8 cellular contexts compared by ENCODE assay signal in genomic region chr11:117226388-117227385, GRCh38. TPM values are rescaled to one million over a fixed set of nuclear protein-coding genes. Genes with fewer than 3 reads are reported as not detected.
A peak's percentile ranks its signal among the peaks of the same experiment; 100 is the strongest.
DNase-seq lines count a peak whose midpoint lies in the region; ATAC-seq and TF ChIP-seq lines count a peak whose summit lies in the region.

No MANE protein-coding gene starts in this region.

- DNase-seq in BE2C, result peak; percentile 61
- peak; percentile 85 for DNase-seq in OCI-LY7 (ENCODE audit: low spot score)
- DNase-seq in activated naive CD4-positive, alpha-beta T cell treated with anti-CD3 and anti-CD28 coated beads, Interleukin-2, amount 50 U/mL, for 72 hours (ENCODE audit: low spot score in 2 of 2), result peak in 1 of 2 donors; percentile 36
- peak; percentile 76 for DNase-seq in glomerular visceral epithelial cell (ENCODE audit: extremely low spot score)

- H3K36me3 ChIP-seq in BE2C (peaks cover 56% of the 10 kb centered on the region), OCI-LY7 (ENCODE audit: insufficient read depth, low read length) (peaks cover 74% of the 10 kb centered on the region), parathyroid adenoma (ENCODE audit: control insufficient read depth, insufficient read depth, low read length) (no peaks in the 10 kb centered on the region)

- H2AFZ ChIP-seq in OCI-LY7 (ENCODE audit: low read length) (no peak overlapping the region), parathyroid adenoma (no peak overlapping the region)

- POLR2A ChIA-PET in OCI-LY7 (lab: Charles Lee), result interaction anchor here (0.6 to 1.1 kb wide), 2 partner anchors 44 to 46 kb away, joined by 4 to 5 read pairs; no protein-coding TSS in a partner anchor

- intact Hi-C loops in OCI-LY7 (cut with micrococcal nuclease; ENCODE audit: unreplicated experiment), result loop anchor here (1.0 kb wide), 2 partner anchors 45 to 120 kb away; no protein-coding TSS in a partner anchor

- H3K9me2 ChIP-seq in OCI-LY7 (ENCODE audit: insufficient read depth, low read length), result no peaks in the 10 kb centered on the region

- H3K9me3 Mint-ChIP-seq in activated naive CD4-positive, alpha-beta T cell treated with anti-CD3 and anti-CD28 coated beads, Interleukin-2, amount 50 U/mL, for 72 hours, result no peaks in the 10 kb centered on the region

- H3K9me3 ChIP-seq in BE2C, result no peaks in the 10 kb centered on the region
- no peaks in the 10 kb centered on the region for H3K9me3 ChIP-seq in OCI-LY7 (ENCODE audit: low read length)
- H3K9me3 ChIP-seq in parathyroid adenoma (ENCODE audit: control insufficient read depth, low read length), result no peaks in the 10 kb centered on the region

- TF ChIP-seq CTCF in BE2C (IDR thresholded peaks at IDR 0.05; ENCODE audit: low read depth, low read length), result peak; percentile 91
- TF ChIP-seq CTCF in LNCAP (IDR thresholded peaks at IDR 0.05), result peak; percentile 67
- peak; percentile 88 for TF ChIP-seq CTCF in OCI-LY7 (conservative IDR thresholded peaks at IDR 0.05; ENCODE audit: low read length)
- TF ChIP-seq CTCF in parathyroid adenoma (IDR thresholded peaks at IDR 0.05), result peak; percentile 62

- H3K79me2 ChIP-seq in OCI-LY7 (ENCODE audit: insufficient read depth, low read depth, low read length), result peaks cover 23% of the 10 kb centered on the region
- peaks cover 3% of the 10 kb centered on the region for H3K79me2 ChIP-seq in parathyroid adenoma

- no peak overlapping the region for H3K9ac ChIP-seq in parathyroid adenoma

- H3K27ac Mint-ChIP-seq in activated naive CD4-positive, alpha-beta T cell treated with anti-CD3 and anti-CD28 coated beads, Interleukin-2, amount 50 U/mL, for 72 hours, result peak overlapping the region in 1 of 2 donors; percentile 81

- no peaks in the 10 kb centered on the region for H3K4me1 ChIP-seq in BE2C
- peaks cover 21% of the 10 kb centered on the region for H3K4me1 ChIP-seq in OCI-LY7 (ENCODE audit: insufficient read depth, low read length, poor library complexity, severe bottlenecking)
- H3K4me1 ChIP-seq in parathyroid adenoma, result peaks cover 5% of the 10 kb centered on the region

- H3K4me2 ChIP-seq in OCI-LY7 (ENCODE audit: low read length) (no peak overlapping the region), parathyroid adenoma (ENCODE audit: low read length) (no peak overlapping the region)

- H3K4me3 ChIP-seq in BE2C (ENCODE audit: low read depth, low read length) (no peak overlapping the region), OCI-LY7 (ENCODE audit: low read depth, low read length, poor library complexity, severe bottlenecking) (no peak overlapping the region), parathyroid adenoma (ENCODE audit: low read depth, low read length) (no peak overlapping the region)

- H3K27me3 ChIP-seq in BE2C, result no peaks in the 10 kb centered on the region
- no peaks in the 10 kb centered on the region for H3K27me3 ChIP-seq in parathyroid adenoma (ENCODE audit: control insufficient read depth, insufficient read depth, low read length)

- H4K20me1 ChIP-seq in OCI-LY7 (ENCODE audit: insufficient read depth, low read length), result no peaks in the 10 kb centered on the region

- no peak overlapping the region for H3K27ac ChIP-seq in OCI-LY7 (ENCODE audit: low read depth, low read length, poor library complexity, severe bottlenecking)
- no peak overlapping the region for H3K27ac ChIP-seq in parathyroid adenoma

- CTCF ChIA-PET in OCI-LY7 (lab: Charles Lee; ENCODE audit: unreplicated experiment), result interaction anchor here (0.9 to 1.2 kb wide), 3 partner anchors 46 to 395 kb away, joined by 3 to 6 read pairs (median 3); no protein-coding TSS in a partner anchor

- peak; percentile 44 for ATAC-seq in GM18909 (IDR thresholded peaks at IDR 0.05; ENCODE audit: poor library complexity, unreplicated experiment)
- ATAC-seq in activated naive CD4-positive, alpha-beta T cell treated with anti-CD3 and anti-CD28 coated beads, Interleukin-2, amount 50 U/mL, for 72 hours, result peak; percentile 30 to 39
- ATAC-seq in HG03108 (IDR thresholded peaks at IDR 0.05; ENCODE audit: unreplicated experiment), result no peak

- no TSS peak for BruUV-seq in OCI-LY7 (replicated peaks; lab: Mats Ljungman, UMichigan)

- peaks cover 42 to 54% of the 10 kb centered on the region in 2 donors for H3K36me3 Mint-ChIP-seq in activated naive CD4-positive, alpha-beta T cell treated with anti-CD3 and anti-CD28 coated beads, Interleukin-2, amount 50 U/mL, for 72 hours

RNA-seq across cellular contexts. Expression of gene PCSK7, which starts 5.2 kb away (rescaled TPM):
- 68.1 TPM for polyA plus RNA-seq in BE2C (2012; ENCODE audit: insufficient read depth, insufficient read length, low read depth)
- 44.1 and 45.4 TPM in 2 replicates for total RNA-seq in OCI-LY7 (2014; rRNA removed; shearing (Covaris generic))
- total RNA-seq in OCI-LY7 (2022), result 91.2 and 104 TPM in 2 replicates
- total RNA-seq in activated naive CD4-positive, alpha-beta T cell treated with anti-CD3 and anti-CD28 coated beads, Interleukin-2, amount 50 U/mL, for 72 hours, result 100 to 1,000 TPM; 126 to 201 TPM

RNA-seq across cellular contexts. Expression of gene RNF214, which starts 5.8 kb away (rescaled TPM):
- polyA plus RNA-seq in BE2C (2012; ENCODE audit: insufficient read depth, insufficient read length, low read depth), result 63.5 TPM
- total RNA-seq in OCI-LY7 (2014; rRNA removed; shearing (Covaris generic)), result 10.9 and 11.2 TPM in 2 replicates
- 30.2 and 31.4 TPM in 2 replicates for total RNA-seq in OCI-LY7 (2022)
- 10 to 100 TPM; 13.3 to 21.6 TPM for total RNA-seq in activated naive CD4-positive, alpha-beta T cell treated with anti-CD3 and anti-CD28 coated beads, Interleukin-2, amount 50 U/mL, for 72 hours

RNA-seq across cellular contexts. Expression of gene TAGLN, which starts 27.5 kb away (rescaled TPM):
- polyA plus RNA-seq in BE2C (2012; ENCODE audit: insufficient read depth, insufficient read length, low read depth), result 10.2 TPM
- total RNA-seq in OCI-LY7 (2014; rRNA removed; shearing (Covaris generic)), result 7.4 and 8.4 TPM in 2 replicates
- total RNA-seq in OCI-LY7 (2022), result 5.4 and 6.4 TPM in 2 replicates
- 1 to 10 TPM; 1.5 to 5.4 TPM for total RNA-seq in activated naive CD4-positive, alpha-beta T cell treated with anti-CD3 and anti-CD28 coated beads, Interleukin-2, amount 50 U/mL, for 72 hours

RNA-seq across cellular contexts. Expression of gene SIDT2, which starts 48.1 kb away (rescaled TPM):
- 36.0 TPM for polyA plus RNA-seq in BE2C (2012; ENCODE audit: insufficient read depth, insufficient read length, low read depth)
- total RNA-seq in OCI-LY7 (2014; rRNA removed; shearing (Covaris generic)), result 18.3 and 18.6 TPM in 2 replicates
- 30.6 and 37.7 TPM in 2 replicates for total RNA-seq in OCI-LY7 (2022)
- 10 to 100 TPM; 20.9 to 32.0 TPM for total RNA-seq in activated naive CD4-positive, alpha-beta T cell treated with anti-CD3 and anti-CD28 coated beads, Interleukin-2, amount 50 U/mL, for 72 hours
